In the genomic region with DNA sequence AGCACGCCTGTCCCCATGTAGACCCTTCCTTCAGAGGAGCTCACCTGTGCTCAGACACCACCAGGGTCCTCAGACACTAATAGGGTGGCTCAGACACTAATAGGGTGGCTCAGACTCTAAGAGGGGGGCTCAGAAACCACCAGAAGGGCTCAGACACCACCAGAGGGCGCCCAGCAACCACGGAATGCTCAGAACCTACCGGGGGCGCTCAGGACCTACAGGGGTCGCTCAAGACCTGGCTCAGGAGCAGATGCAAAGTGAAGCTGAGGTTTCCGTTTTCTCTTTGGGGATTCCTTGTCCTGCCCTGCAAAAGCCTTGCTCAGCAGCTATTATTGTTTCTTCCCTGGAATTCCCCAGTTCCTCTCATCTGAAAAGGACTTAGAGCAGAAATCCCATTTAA, we compare ENCODE assay signal across 8 cellular contexts.
A peak's percentile ranks its signal among the peaks of the same experiment; 100 is the strongest.
DNase-seq lines count a peak whose midpoint lies in the region; ATAC-seq and TF ChIP-seq lines count a peak whose summit lies in the region.
"Not testable (repeated sequence)": the region's sequence is repeated elsewhere in the genome, so short reads cannot be mapped to it uniquely, and the experiment has no call there.

No MANE protein-coding gene starts in this region.

- H3K27me3 Mint-ChIP-seq in activated T-helper 17 cell treated with anti-CD3 and anti-CD28 coated beads, Interleukin-2, amount 50 U/mL, for 72 hours: not testable (repeated sequence)

- not testable (repeated sequence) for H3K9me3 Mint-ChIP-seq in activated T-helper 17 cell treated with anti-CD3 and anti-CD28 coated beads, Interleukin-2, amount 50 U/mL, for 72 hours

- not testable (repeated sequence) for H3K27ac Mint-ChIP-seq in activated T-helper 17 cell treated with anti-CD3 and anti-CD28 coated beads, Interleukin-2, amount 50 U/mL, for 72 hours

- not testable (repeated sequence) for H3K4me1 Mint-ChIP-seq in activated T-helper 17 cell treated with anti-CD3 and anti-CD28 coated beads, Interleukin-2, amount 50 U/mL, for 72 hours

- ATAC-seq in GM18508 (IDR thresholded peaks at IDR 0.05; ENCODE audit: insufficient read depth, unreplicated experiment): peak; percentile 50
- ATAC-seq in GM19328 (IDR thresholded peaks at IDR 0.05; ENCODE audit: unreplicated experiment): peak; percentile 80
- peak; percentile 97 for ATAC-seq in GM21526 (IDR thresholded peaks at IDR 0.05; ENCODE audit: low FRiP score, unreplicated experiment)
- ATAC-seq in HG02798 (IDR thresholded peaks at IDR 0.05; ENCODE audit: poor library complexity, unreplicated experiment): peak; percentile 83
- ATAC-seq in HG03097 (IDR thresholded peaks at IDR 0.05; ENCODE audit: low FRiP score, unreplicated experiment): peak; percentile 84
- peak; percentile 91 for ATAC-seq in HG03520 (IDR thresholded peaks at IDR 0.05; ENCODE audit: unreplicated experiment)
- peak; percentile 91 for ATAC-seq in activated T-helper 17 cell treated with anti-CD3 and anti-CD28 coated beads, Interleukin-2, amount 50 U/mL, for 72 hours (replicated peaks)
- ATAC-seq in omental fat pad (ENCODE audit: low FRiP score): peak; percentile 59

- not testable (repeated sequence) for H3K4me3 Mint-ChIP-seq in activated T-helper 17 cell treated with anti-CD3 and anti-CD28 coated beads, Interleukin-2, amount 50 U/mL, for 72 hours

- DNase-seq in omental fat pad (ENCODE audit: low spot score): not testable (repeated sequence)

- TF ChIP-seq CTCF in omental fat pad (IDR thresholded peaks at IDR 0.05): not testable (repeated sequence)

- not testable (repeated sequence) for H3K36me3 Mint-ChIP-seq in activated T-helper 17 cell treated with anti-CD3 and anti-CD28 coated beads, Interleukin-2, amount 50 U/mL, for 72 hours (ENCODE audit: low read depth)
